11 cellular contexts compared by ENCODE assay signal in the genomic region with DNA sequence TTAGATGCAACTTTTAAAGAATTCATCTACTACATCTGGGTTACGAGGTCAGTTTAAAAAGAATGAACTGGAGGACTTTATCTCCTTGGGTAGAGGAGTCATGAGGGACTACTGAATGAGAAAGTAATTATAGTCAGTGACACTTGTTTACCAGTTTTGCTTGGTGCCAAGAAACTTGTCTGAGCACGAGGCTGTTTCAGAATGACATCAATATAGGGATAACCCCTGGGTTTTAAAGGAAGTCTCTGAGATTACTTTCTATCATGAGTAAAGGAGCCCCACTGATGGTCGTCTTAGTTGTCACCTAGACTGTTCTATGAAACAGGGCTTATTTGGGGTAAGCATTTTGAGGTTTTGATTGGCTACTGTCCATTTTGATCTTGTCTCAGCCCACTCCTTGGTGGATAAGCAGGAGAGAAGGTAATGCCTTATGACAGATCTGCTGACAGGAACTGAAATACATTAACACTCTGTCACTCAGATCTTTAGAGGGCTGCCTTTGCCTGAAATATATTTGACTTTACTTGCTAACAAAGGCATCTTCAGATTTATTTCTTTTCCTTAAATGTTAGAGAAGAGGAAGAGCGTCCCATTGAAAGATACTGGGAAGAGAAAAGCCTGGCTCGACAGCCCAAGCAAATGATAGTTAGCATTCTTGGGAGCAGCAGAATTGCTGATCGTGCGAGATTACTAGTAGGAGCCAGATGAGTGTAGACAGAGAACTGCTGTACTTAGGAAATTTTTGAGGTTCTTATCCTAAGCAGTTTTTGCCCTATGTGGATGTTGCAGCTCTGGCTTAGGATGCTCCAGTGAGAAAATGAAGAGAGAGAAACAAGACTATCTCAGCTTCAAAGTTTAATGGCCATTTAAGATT.
DNase-seq lines count a peak whose midpoint lies in the region; ATAC-seq and TF ChIP-seq lines count a peak whose summit lies in the region.
"Had no signal": no experiment of that assay in that cellular context is flagged by ENCODE, and none has a peak within 500 bp of the region (broad histone marks: within the 10 kb centered on the region; RNA-seq: fewer than 3 reads in every experiment).

No MANE protein-coding gene starts in this region.

- H2BK15ac ChIP-seq in mesendoderm (replicated peaks; ENCODE audit: low read depth), result no peak overlapping the region

- H4K8ac ChIP-seq in mesendoderm (ENCODE audit: low read depth, low read length), result no peak overlapping the region

- no peak overlapping the region for H4K5ac ChIP-seq in mesendoderm (ENCODE audit: low read length)

- H2BK5ac ChIP-seq in mesendoderm (ENCODE audit: low read length), result no peak overlapping the region

- H3K4me1 ChIP-seq in mesendoderm (ENCODE audit: control insufficient read depth, low read depth, low read length), result peaks cover 2% of the 10 kb centered on the region

- H3K18ac ChIP-seq in mesendoderm (ENCODE audit: low read length), result no peak overlapping the region

- H3K79me1 ChIP-seq in mesendoderm (ENCODE audit: low read length), result no peaks in the 10 kb centered on the region

- peaks cover 0 to 6% of the 10 kb centered on the region in 2 donors for H3K4me1 Mint-ChIP-seq in natural killer cell

- no peak overlapping the region for H2BK120ac ChIP-seq in mesendoderm (ENCODE audit: low read depth, low read length)

- no peak overlapping the region for H2AK5ac ChIP-seq in mesendoderm (ENCODE audit: low read length)

- no peak overlapping the region for H3K4me2 ChIP-seq in mesendoderm (ENCODE audit: low read length)

- DNase-seq in HPDE6-E6E7 (ENCODE audit: extremely low spot score) (peak; percentile 12), mesendoderm (peak; percentile 78), natural killer cell (no peak)
- DNase-seq in activated CD4-positive, alpha-beta T cell treated with anti-CD3 and anti-CD28 coated beads, Interleukin-2, amount 50 U/mL, for 4 hours, result no peak
- DNase-seq: activated gamma-delta T cell; central memory CD4-positive, alpha-beta T cell; NCI-H187 had no signal

- H3K9ac ChIP-seq in mesendoderm (ENCODE audit: low read length), result no peak overlapping the region

- H3K4ac ChIP-seq in mesendoderm (ENCODE audit: low read depth, low read length), result no peak overlapping the region

- no peaks in the 10 kb centered on the region for H3K27me3 Mint-ChIP-seq in natural killer cell (ENCODE audit: low read depth in 2 of 2)

- H3K27ac Mint-ChIP-seq in natural killer cell, result no peak overlapping the region

- H3K4me3 Mint-ChIP-seq in natural killer cell, result no peak overlapping the region

- no peak overlapping the region for H3K56ac ChIP-seq in mesendoderm (ENCODE audit: low read length)

- intact Hi-C loops in natural killer cell (cut with micrococcal nuclease), result no loop called here

- ATAC-seq in GM18861 (IDR thresholded peaks at IDR 0.05; ENCODE audit: unreplicated experiment) (peak; percentile 52), GM21529 (IDR thresholded peaks at IDR 0.05; ENCODE audit: unreplicated experiment) (peak; percentile 84), HG02981 (IDR thresholded peaks at IDR 0.05; ENCODE audit: unreplicated experiment) (no peak), natural killer cell (no peak)

- H3K4me3 ChIP-seq in mesendoderm (ENCODE audit: low read length), result no peak overlapping the region
- H3K4me3 ChIP-seq: suprapubic skin had no signal

- no peak for TF ChIP-seq CTCF in natural killer cell (IDR thresholded peaks at IDR 0.05)

- no peak overlapping the region for H3K27ac ChIP-seq in mesendoderm (ENCODE audit: low read depth, low read length)
- H3K27ac ChIP-seq: suprapubic skin had no signal

- no CpG with 5 or more reads among the region's 7 CpGs for WGBS in mesendoderm (ENCODE audit: extremely low coverage, insufficient coverage, low lambda C conversion rate)

- H3K23ac ChIP-seq in mesendoderm (ENCODE audit: low read length), result no peak overlapping the region

- no peaks in the 10 kb centered on the region for H3K79me2 ChIP-seq in mesendoderm (ENCODE audit: control insufficient read depth, insufficient read depth, low read length)

- H3K36me3 Mint-ChIP-seq in natural killer cell, result peaks cover 14% of the 10 kb centered on the region

- peaks cover 0 to 9% of the 10 kb centered on the region in 2 donors for H3K9me3 Mint-ChIP-seq in natural killer cell

- no peaks in the 10 kb centered on the region for H3K36me3 ChIP-seq in mesendoderm (ENCODE audit: control insufficient read depth, insufficient read depth, low read length)

- no peaks in the 10 kb centered on the region for H3K27me3 ChIP-seq in mesendoderm (ENCODE audit: insufficient read depth, low read length, poor library complexity)
- H3K27me3 ChIP-seq: suprapubic skin had no signal

Comparison
In these comparisons a context has a peak if more than half of its experiments do, and no peak if none do; other contexts are left out.
1. ATAC-seq: peak in GM18861 (single experiment) and GM21529 (single experiment); none in HG02981 (single experiment) and natural killer cell (0 of 3).
2. DNase-seq: peak in HPDE6-E6E7 (single experiment) and mesendoderm (single experiment); none in natural killer cell (single experiment) and activated CD4-positive, alpha-beta T cell treated with anti-CD3 and anti-CD28 coated beads, Interleukin-2, amount 50 U/mL, for 4 hours (0 of 2).